ENCODE assay signal across 11 cellular contexts in the genomic region with DNA sequence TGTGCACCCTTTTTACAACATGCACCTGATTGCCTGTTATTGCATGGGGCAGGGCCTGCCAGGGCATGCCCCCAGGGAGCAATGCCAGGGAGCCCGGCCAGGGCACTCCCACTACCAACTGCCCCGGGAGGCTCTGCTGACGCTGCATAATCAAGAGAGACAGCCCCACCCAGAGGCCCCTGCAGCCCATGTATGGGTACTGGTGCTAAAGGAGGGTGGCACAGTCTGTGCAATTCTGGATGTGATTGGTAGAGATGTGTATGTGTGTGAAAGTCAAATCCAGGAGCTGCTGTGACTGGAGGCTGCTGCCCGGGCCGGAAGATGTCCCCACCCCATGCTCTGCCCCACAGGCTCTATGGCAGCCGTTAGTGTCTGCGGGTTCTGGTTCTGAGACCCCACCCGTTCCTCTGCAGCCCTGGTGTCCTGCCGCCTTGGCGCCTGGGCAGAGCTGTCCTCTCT. TPM values are rescaled to one million over a fixed set of nuclear protein-coding genes. Genes with fewer than 3 reads are reported as not detected.
DNase-seq lines count a peak whose midpoint lies in the region; ATAC-seq and FAIRE-seq lines count a peak whose summit lies in the region.
"Had no signal": no experiment of that assay in that cellular context is flagged by ENCODE, and none has a peak within 500 bp of the region (broad histone marks: within the 10 kb centered on the region; RNA-seq: fewer than 3 reads in every experiment).

No MANE protein-coding gene starts in this region.

- H4K5ac ChIP-seq in mesendoderm (ENCODE audit: low read length), result no peak overlapping the region

- H3K9ac ChIP-seq in mesendoderm (ENCODE audit: low read length), result no peak overlapping the region

- no peaks in the 10 kb centered on the region for H3K79me2 ChIP-seq in mesendoderm (ENCODE audit: control insufficient read depth, insufficient read depth, low read length)

- intact Hi-C loops in cardiac septum (cut with DNase I), result no loop called here

- no peaks in the 10 kb centered on the region for H3K79me1 ChIP-seq in mesendoderm (ENCODE audit: low read length)

- H3K56ac ChIP-seq in mesendoderm (ENCODE audit: low read length), result no peak overlapping the region

- H2BK15ac ChIP-seq in mesendoderm (replicated peaks; ENCODE audit: low read depth), result no peak overlapping the region

- no peaks in the 10 kb centered on the region for H3K4me1 ChIP-seq in mesendoderm (ENCODE audit: control insufficient read depth, low read depth, low read length)

- H3K4me2 ChIP-seq in mesendoderm (ENCODE audit: low read length), result no peak overlapping the region

- WGBS in mesendoderm (ENCODE audit: extremely low coverage, insufficient coverage, low lambda C conversion rate), result no CpG with 5 or more reads among the region's 10 CpGs

- no peak overlapping the region for H3K4ac ChIP-seq in mesendoderm (ENCODE audit: low read depth, low read length)

- no peak overlapping the region for H2BK5ac ChIP-seq in mesendoderm (ENCODE audit: low read length)

- no peak overlapping the region for H3K23ac ChIP-seq in mesendoderm (ENCODE audit: low read length)

- no peak overlapping the region for H2BK120ac ChIP-seq in mesendoderm (ENCODE audit: low read depth, low read length)

- H3K4me3 ChIP-seq in mesendoderm (ENCODE audit: low read length), result no peak overlapping the region
- H3K4me3 ChIP-seq: thyroid gland had no signal

- H3K27me3 ChIP-seq in mesendoderm (ENCODE audit: insufficient read depth, low read length, poor library complexity), result peaks cover 2% of the 10 kb centered on the region
- H3K27me3 ChIP-seq: thyroid gland had no signal

- no peaks in the 10 kb centered on the region for H3K36me3 ChIP-seq in mesendoderm (ENCODE audit: control insufficient read depth, insufficient read depth, low read length)
- H3K36me3 ChIP-seq: thyroid gland had no signal

- no peak for ATAC-seq in HG02678 (IDR thresholded peaks at IDR 0.05; ENCODE audit: unreplicated experiment)

- no peak overlapping the region for H4K8ac ChIP-seq in mesendoderm (ENCODE audit: low read depth, low read length)

- no peak overlapping the region for H2AK5ac ChIP-seq in mesendoderm (ENCODE audit: low read length)

- no peak overlapping the region for H3K18ac ChIP-seq in mesendoderm (ENCODE audit: low read length)

- peak; percentile 48 for DNase-seq in activated effector memory CD4-positive, alpha-beta T cell treated with anti-CD3 and anti-CD28 coated beads, Interleukin-2, amount 50 U/mL, for 16 hours
- DNase-seq in activated effector memory CD4-positive, alpha-beta T cell treated with Interleukin-2 at 50 U/mL for 16 hours, result no peak
- DNase-seq in NCI-H774 (lab: John Stamatoyannopoulos, UW) (peak; percentile 63), cardiac septum (ENCODE audit: low spot score) (peak; percentile 74), urothelium cell line (ENCODE audit: low spot score) (peak; percentile 56), activated T-cell treated with anti-CD3 and anti-CD28 coated beads for 4 hours (no peak), mesendoderm (no peak)
- DNase-seq: cerebellar nuclear complex; stimulated activated CD4-positive, alpha-beta T cell treated with anti-CD3 and anti-CD28 coated beads, Interleukin-4, amount 100 ng/mL, for 4 hours; thyroid gland had no signal

- no peak for FAIRE-seq in urothelium cell line (lab: Jason Lieb, UNC)

- no peak overlapping the region for H3K27ac ChIP-seq in mesendoderm (ENCODE audit: low read depth, low read length)
- H3K27ac ChIP-seq: thyroid gland had no signal

RNA-seq across cellular contexts. Expression of gene NEURL1B, which starts 3.9 kb away (rescaled TPM):
- total RNA-seq in cardiac septum, result 19.7 TPM
- 4.4 TPM for polyA plus RNA-seq in mesendoderm (2013, experiment 1 of 2)
- 4.5 TPM for polyA plus RNA-seq in mesendoderm (2013, experiment 2 of 2)

Comparison
In these comparisons a context has a peak if more than half of its experiments do, and no peak if none do; other contexts are left out.
1. DNase-seq: peak in activated effector memory CD4-positive, alpha-beta T cell treated with anti-CD3 and anti-CD28 coated beads, Interleukin-2, amount 50 U/mL, for 16 hours (single experiment), NCI-H774 (single experiment), cardiac septum (single experiment) and urothelium cell line (single experiment); none in activated effector memory CD4-positive, alpha-beta T cell treated with Interleukin-2 at 50 U/mL for 16 hours (single experiment), activated T-cell treated with anti-CD3 and anti-CD28 coated beads for 4 hours (single experiment) and mesendoderm (single experiment).